ENCODE assay signal across 8 cellular contexts in genomic region chr9:114291064-114291474, GRCh38. TPM values are rescaled to one million over a fixed set of nuclear protein-coding genes. Genes with fewer than 3 reads are reported as not detected.
DNase-seq lines count a peak whose midpoint lies in the region; TF ChIP-seq lines count a peak whose summit lies in the region.

No MANE protein-coding gene starts in this region.

- WGBS in liver, result 19% methylated on average over 12 of the region's 12 CpGs

- H3K9me3 ChIP-seq in liver (ENCODE audit: control insufficient read depth in 4 of 4, low read length in 3 of 4), result peaks cover 0 to 7% (median 3%) of the 10 kb centered on the region in 4 donors

- DNase-seq in NCI-H2196 (lab: John Stamatoyannopoulos, UW; ENCODE audit: unreplicated experiment) (peak; percentile 63), NCI-H2196 treated with DMSO at 0.1 percent for 48 hours (lab: John Stamatoyannopoulos, UW; ENCODE audit: unreplicated experiment) (no peak), NCI-H2107 (lab: John Stamatoyannopoulos, UW) (peak; percentile 27), cerebellum (ENCODE audit: low spot score) (peak; percentile 83), GF-D8 (lab: John Stamatoyannopoulos, UW) (no peak)
- peak; percentile 56 to 68 for DNase-seq in activated CD4-positive, alpha-beta T cell treated with anti-CD3 and anti-CD28 coated beads for 4 hours
- DNase-seq in stimulated activated CD4-positive, alpha-beta T cell treated with anti-CD3 and anti-CD28 coated beads, TNF-alpha, amount 100 ng/mL, for 1 hour (ENCODE audit: low read depth in 3 of 3, low spot score in 1 of 3), result peak; percentile 18 to 63 (median 41)

- H3K36me3 ChIP-seq in liver (ENCODE audit: control insufficient read depth in 4 of 4, insufficient read depth in 3 of 4, low read depth in 1 of 4, low read length in 3 of 4), result peaks cover 0 to 35% (median 25%) of the 10 kb centered on the region in 4 donors

- no peaks in the 10 kb centered on the region for H3K27me3 ChIP-seq in liver (ENCODE audit: control insufficient read depth in 4 of 4, insufficient read depth in 4 of 4, low read length in 3 of 4)

- H3K4me3 ChIP-seq in liver (ENCODE audit: low read depth in 1 of 3, low read length in 3 of 3), result no peak overlapping the region

- H3K4me1 ChIP-seq in liver (ENCODE audit: control insufficient read depth in 4 of 4, insufficient read depth in 4 of 4, low read length in 3 of 4), result no peaks in the 10 kb centered on the region

- no peak overlapping the region for H3K9ac ChIP-seq in liver (ENCODE audit: low read depth in 1 of 2, low read length in 2 of 2)

- TF ChIP-seq CTCF in liver (IDR thresholded peaks at IDR 0.05; ENCODE audit: low read depth, low read length, missing input control), result peak; percentile 91

- peak; percentile 93 for TF ChIP-seq RAD21 in liver (IDR thresholded peaks at IDR 0.05)

- no peak overlapping the region for H3K27ac ChIP-seq in liver (ENCODE audit: low read depth in 1 of 2, low read length in 2 of 2)

TF ChIP-seq in liver, 16 proteins besides CTCF, POLR2A, EP300 and RAD21:
- no peak for TF ChIP-seq HNF4G (IDR thresholded peaks at IDR 0.05)
- TF ChIP-seq HNF4A (conservative IDR thresholded peaks at IDR 0.05), result no peak
- TF ChIP-seq FOXA1 (IDR thresholded peaks at IDR 0.05), result no peak

RNA-seq across cellular contexts. Expression of gene ORM1, which starts 31.8 kb away (rescaled TPM):
- total RNA-seq in cerebellum, result not detected
- total RNA-seq in liver, result over 10,000 TPM in 1 of 2 donors, 1,000 to 10,000 TPM in 1; 1,297 to 35,782 TPM
- over 10,000 TPM; 38,408 to 69,591 TPM for polyA plus RNA-seq in liver

RNA-seq across cellular contexts. Expression of gene ORM2, which starts 38.6 kb away (rescaled TPM):
- not detected for total RNA-seq in cerebellum
- total RNA-seq in liver, result 1,000 to 10,000 TPM in 1 of 2 donors, 100 to 1,000 TPM in 1; 276 to 4,866 TPM
- polyA plus RNA-seq in liver, result 1,000 to 10,000 TPM; 5,754 to 7,373 TPM

Comparison
In these comparisons a context has a peak if more than half of its experiments do, and no peak if none do; other contexts are left out.
1. DNase-seq: peak in NCI-H2196 (single experiment), NCI-H2107 (single experiment), activated CD4-positive, alpha-beta T cell treated with anti-CD3 and anti-CD28 coated beads for 4 hours (2 of 2), cerebellum (single experiment) and stimulated activated CD4-positive, alpha-beta T cell treated with anti-CD3 and anti-CD28 coated beads, TNF-alpha, amount 100 ng/mL, for 1 hour (3 of 3); none in NCI-H2196 treated with DMSO at 0.1 percent for 48 hours (single experiment) and GF-D8 (single experiment).
2. RNA of gene ORM1, which starts 31.8 kb away (total RNA-seq): 1,297 to 35,782 TPM in liver; not detected in cerebellum (single experiment); every median in the first group is over 1,000 times any median in the second.
3. RNA of gene ORM2, which starts 38.6 kb away (total RNA-seq): 276 to 4,866 TPM in liver; not detected in cerebellum (single experiment); every median in the first group is over 100 times any median in the second.